In genomic region chr1:161201828-161202712, GRCh38 we compare ENCODE assay signal across 1 cellular context.
TF ChIP-seq lines count a peak whose summit lies in the region.

Gene NDUFS2 (plus strand): TSS chr1:161202367. CDS start chr1:161202386, 19 bp downstream.

TF ChIP-seq in K562, 482 proteins besides CTCF, POLR2A, EP300 and RAD21 (continued from another document and continues in another):
- TF ChIP-seq ATF4 (CRISPR knock-in tag; IDR thresholded peaks at IDR 0.05) (no peak; the same call in 1 of the 2 replicates), CCAR2 (IDR thresholded peaks at IDR 0.05; ENCODE audit: low read depth, low read length) (no peak), CLOCK (CRISPR knock-in tag; IDR thresholded peaks at IDR 0.05; ENCODE audit: borderline replicate concordance) (no peak), SIN3A (IDR thresholded peaks at IDR 0.05; ENCODE audit: borderline replicate concordance in 2 of 2, control insufficient read depth in 1 of 2, low read depth in 2 of 2, low read length in 2 of 2) (peak; percentile 7 to 69; a peak in 1 of 4 replicates), FOXO4 (CRISPR knock-in tag; IDR thresholded peaks at IDR 0.05) (no peak), ZBTB11 (CRISPR knock-in tag; IDR thresholded peaks at IDR 0.05) (peak in 2 of 3 experiments; percentile 16 to 86; a peak in 2 of 6 replicates), BRD9 (IDR thresholded peaks at IDR 0.05; ENCODE audit: low read depth, partially characterized antibody) (peak; percentile 69), FOXP1 (CRISPR knock-in tag; IDR thresholded peaks at IDR 0.05) (peak; percentile 85), RAD51 (IDR thresholded peaks at IDR 0.05; ENCODE audit: borderline replicate concordance, low read depth) (no peak), FOS (IDR thresholded peaks at IDR 0.05; ENCODE audit: extremely low read depth, insufficient read length) (no peak), ZNF586 (CRISPR knock-in tag; conservative IDR thresholded peaks at IDR 0.05) (no peak), HDAC3 (IDR thresholded peaks at IDR 0.05; ENCODE audit: borderline replicate concordance, partially characterized antibody) (no peak), NFE2L1 (tag; IDR thresholded peaks at IDR 0.05; ENCODE audit: borderline replicate concordance, low read depth) (no peak), RBM17 (IDR thresholded peaks at IDR 0.05; ENCODE audit: borderline replicate concordance, low read depth, low read length) (no peak), ZNF23 (CRISPR knock-in tag; IDR thresholded peaks at IDR 0.05) (no peak), KDM5B (IDR thresholded peaks at IDR 0.05; ENCODE audit: insufficient replicate concordance, low read depth, low read length) (peak; percentile 94), STAT5A (IDR thresholded peaks at IDR 0.05; ENCODE audit: borderline replicate concordance, low read length) (no peak; the same call in 1 of the 2 replicates), ZBTB43 (CRISPR knock-in tag; IDR thresholded peaks at IDR 0.05) (no peak), ZNF589 (CRISPR knock-in tag; IDR thresholded peaks at IDR 0.05; ENCODE audit: low read depth) (no peak), SP1 (CRISPR knock-in tag; IDR thresholded peaks at IDR 0.05) (peak; percentile 65), ZBTB40 (IDR thresholded peaks at IDR 0.05) (peak; percentile 95), ZBTB40 (CRISPR knock-in tag; IDR thresholded peaks at IDR 0.05) (no peak), PTBP1 (IDR thresholded peaks at IDR 0.05; ENCODE audit: low read depth, low read length) (no peak), NFE2 (IDR thresholded peaks at IDR 0.05; ENCODE audit: low read depth) (no peak), GABPB2 (CRISPR knock-in tag; conservative IDR thresholded peaks at IDR 0.05) (no peak), ZNF133 (CRISPR knock-in tag; IDR thresholded peaks at IDR 0.05) (no peak), PYGO2 (tag; IDR thresholded peaks at IDR 0.05) (no peak), ZNF395 (CRISPR knock-in tag; IDR thresholded peaks at IDR 0.05) (no peak; the same call in 1 of the 2 replicates), HDAC2 (IDR thresholded peaks at IDR 0.05) (peak; percentile 68), NFATC3 (IDR thresholded peaks at IDR 0.05) (no peak), CBX8 (IDR thresholded peaks at IDR 0.05; ENCODE audit: borderline replicate concordance, extremely low read depth, low read depth, low read length, poor library complexity, severe bottlenecking) (no peak), GTF2F1 (IDR thresholded peaks at IDR 0.05; ENCODE audit: low read depth, low read length) (peak; percentile 81; the same call in 1 of the 2 replicates), TAF9B (IDR thresholded peaks at IDR 0.05; ENCODE audit: partially characterized antibody) (peak; percentile 98), CREB3L1 (IDR thresholded peaks at IDR 0.05; ENCODE audit: borderline replicate concordance, low read depth) (no peak), KLF10 (CRISPR knock-in tag; IDR thresholded peaks at IDR 0.05) (no peak), LEF1 (IDR thresholded peaks at IDR 0.05) (no peak), CAMTA2 (CRISPR knock-in tag; conservative IDR thresholded peaks at IDR 0.05) (no peak), SRSF1 (IDR thresholded peaks at IDR 0.05; ENCODE audit: low read depth, low read length) (no peak)
